Comparison of ENCODE assay signal across 22 cellular contexts in the genomic region with DNA sequence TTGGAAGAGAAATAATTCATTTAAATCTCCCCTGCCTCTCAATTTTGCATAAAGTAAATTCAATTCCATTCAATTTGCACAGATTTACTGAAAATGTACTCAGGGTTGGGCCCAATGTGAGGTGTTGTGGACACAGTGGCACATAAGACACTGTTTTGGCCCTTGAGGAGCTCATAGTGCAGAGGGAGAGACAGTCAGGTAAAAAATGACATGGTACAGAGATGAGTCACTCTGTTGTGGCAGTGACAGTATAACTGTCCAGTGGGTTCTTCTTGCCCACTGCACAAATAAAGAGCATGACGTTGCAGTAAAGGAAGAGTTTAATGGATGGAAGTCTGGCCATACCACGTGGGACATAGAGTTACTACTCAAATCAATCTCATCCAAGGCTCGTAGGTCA.
DNase-seq lines count a peak whose midpoint lies in the region; ATAC-seq and TF ChIP-seq lines count a peak whose summit lies in the region.
"Had no signal": no experiment of that assay in that cellular context is flagged by ENCODE, and none has a peak within 500 bp of the region (broad histone marks: within the 10 kb centered on the region; RNA-seq: fewer than 3 reads in every experiment).

No MANE protein-coding gene starts in this region.

- H2AFZ ChIP-seq in PC-3 (ENCODE audit: low read length) = no peak overlapping the region

- no peak for TF ChIP-seq CTCF in PC-3 (conservative IDR thresholded peaks at IDR 0.05; ENCODE audit: low read depth, low read length)
- TF ChIP-seq CTCF in RWPE2 (IDR thresholded peaks at IDR 0.05; ENCODE audit: poor library complexity, severe bottlenecking) = no peak
- no peak for TF ChIP-seq CTCF in nephron (IDR thresholded peaks at IDR 0.05; ENCODE audit: unreplicated experiment in 3 of 3)

- DNase-seq in PC-3 = no peak
- DNase-seq in RWPE2 (ENCODE audit: low spot score) = no peak
- DNase-seq in kidney glomerular epithelial cell (lab: John Stamatoyannopoulos, UW) = no peak
- DNase-seq in NCI-H526 treated with DMSO at 0.1 percent for 48 hours (lab: John Stamatoyannopoulos, UW) = no peak
- DNase-seq: C1 segment of cervical spinal cord; CD4-positive, alpha-beta memory T cell; COR-L47; EL; GDM1; HCEC 1CT; NCI-H1048; NCI-H1417; NCI-H1694; NCI-H2081; NCI-H2227 treated with DMSO at 0.1 percent for 48 hours; NCI-H69; SHP77 had no signal

- H3K27me3 ChIP-seq in PC-3 (ENCODE audit: low read length) (no peaks in the 10 kb centered on the region), RWPE2 (ENCODE audit: insufficient read depth, poor library complexity, severe bottlenecking) (no peaks in the 10 kb centered on the region)

- no peaks in the 10 kb centered on the region for H3K27me3 Mint-ChIP-seq in nephron (ENCODE audit: low read depth)
- H3K27me3 Mint-ChIP-seq: CD4-positive, alpha-beta memory T cell had no signal

- H3K4me1 ChIP-seq in PC-3 (ENCODE audit: insufficient read depth, low read length) (peaks cover 57% of the 10 kb centered on the region), RWPE2 (ENCODE audit: insufficient read depth, poor library complexity, severe bottlenecking) (peaks cover 33% of the 10 kb centered on the region)

- no peak overlapping the region for H3K4me2 ChIP-seq in PC-3 (ENCODE audit: low read length)
- H3K4me2 ChIP-seq: KMS-11 had no signal

- no peaks in the 10 kb centered on the region for H3K36me3 Mint-ChIP-seq in nephron (ENCODE audit: low read depth)
- H3K36me3 Mint-ChIP-seq: CD4-positive, alpha-beta memory T cell had no signal

- no peaks in the 10 kb centered on the region for H3K79me2 ChIP-seq in PC-3 (ENCODE audit: low read length)

- H3K9me3 Mint-ChIP-seq in nephron = no peaks in the 10 kb centered on the region

- no peak overlapping the region for H3K4me3 Mint-ChIP-seq in nephron
- H3K4me3 Mint-ChIP-seq: CD4-positive, alpha-beta memory T cell had no signal

- H4K20me1 ChIP-seq in PC-3 (ENCODE audit: low read length) = no peaks in the 10 kb centered on the region

- BruUV-seq in PC-3 (replicated peaks; lab: Mats Ljungman, UMichigan) = no TSS peak

- intact Hi-C loops in PC-3 (cut with micrococcal nuclease) = loop anchor here (5.0 to 10.0 kb wide), 3 partner anchors 116 to 618 kb away; no protein-coding TSS in a partner anchor

- H3K9me2 ChIP-seq in PC-3 (replicated peaks; ENCODE audit: low read length) = no peaks in the 10 kb centered on the region

- ATAC-seq in HG03442 (IDR thresholded peaks at IDR 0.05; ENCODE audit: unreplicated experiment) (peak; percentile 62), PC-3 (no peak), RWPE2 (ENCODE audit: low read depth) (no peak), HG02571 (IDR thresholded peaks at IDR 0.05; ENCODE audit: unreplicated experiment) (no peak), HG02840 (IDR thresholded peaks at IDR 0.05; ENCODE audit: low FRiP score, unreplicated experiment) (no peak)

- H3K27ac Mint-ChIP-seq in nephron = peak overlapping the region in 2 of 3 experiments; percentile 89 to 97
- H3K27ac Mint-ChIP-seq: CD4-positive, alpha-beta memory T cell had no signal

- no peaks in the 10 kb centered on the region for H3K36me3 ChIP-seq in PC-3 (ENCODE audit: low read depth, low read length)
- no peaks in the 10 kb centered on the region for H3K36me3 ChIP-seq in RWPE2 (ENCODE audit: low read depth)

- H3K9ac ChIP-seq in PC-3 (ENCODE audit: low read length) = no peak overlapping the region
- H3K9ac ChIP-seq: KMS-11 had no signal

- H3K4me3 ChIP-seq in PC-3 (ENCODE audit: low read length) (no peak overlapping the region), RWPE2 (ENCODE audit: severe bottlenecking) (no peak overlapping the region)

- POLR2A ChIA-PET in PC-3 (lab: Charles Lee; ENCODE audit: unreplicated experiment) = no interaction called here

- peaks cover 45% of the 10 kb centered on the region for H3K4me1 Mint-ChIP-seq in nephron

- H3K27ac ChIP-seq in PC-3 (ENCODE audit: low read length) = peak overlapping the region; percentile 100
- H3K27ac ChIP-seq in RWPE2 (ENCODE audit: poor library complexity, severe bottlenecking) = peak overlapping the region; percentile 98
- H3K27ac ChIP-seq: KMS-11 had no signal

- peaks cover 11% of the 10 kb centered on the region for H3F3A ChIP-seq in PC-3 (ENCODE audit: low read length, unreplicated experiment)

- CTCF ChIA-PET in PC-3 (lab: Charles Lee) = no interaction called here

- H3K9me3 ChIP-seq in PC-3 (ENCODE audit: low read length) (no peaks in the 10 kb centered on the region), RWPE2 (ENCODE audit: severe bottlenecking) (no peaks in the 10 kb centered on the region)
